Comparison of ENCODE assay signal across 1 cellular context in the genomic region with DNA sequence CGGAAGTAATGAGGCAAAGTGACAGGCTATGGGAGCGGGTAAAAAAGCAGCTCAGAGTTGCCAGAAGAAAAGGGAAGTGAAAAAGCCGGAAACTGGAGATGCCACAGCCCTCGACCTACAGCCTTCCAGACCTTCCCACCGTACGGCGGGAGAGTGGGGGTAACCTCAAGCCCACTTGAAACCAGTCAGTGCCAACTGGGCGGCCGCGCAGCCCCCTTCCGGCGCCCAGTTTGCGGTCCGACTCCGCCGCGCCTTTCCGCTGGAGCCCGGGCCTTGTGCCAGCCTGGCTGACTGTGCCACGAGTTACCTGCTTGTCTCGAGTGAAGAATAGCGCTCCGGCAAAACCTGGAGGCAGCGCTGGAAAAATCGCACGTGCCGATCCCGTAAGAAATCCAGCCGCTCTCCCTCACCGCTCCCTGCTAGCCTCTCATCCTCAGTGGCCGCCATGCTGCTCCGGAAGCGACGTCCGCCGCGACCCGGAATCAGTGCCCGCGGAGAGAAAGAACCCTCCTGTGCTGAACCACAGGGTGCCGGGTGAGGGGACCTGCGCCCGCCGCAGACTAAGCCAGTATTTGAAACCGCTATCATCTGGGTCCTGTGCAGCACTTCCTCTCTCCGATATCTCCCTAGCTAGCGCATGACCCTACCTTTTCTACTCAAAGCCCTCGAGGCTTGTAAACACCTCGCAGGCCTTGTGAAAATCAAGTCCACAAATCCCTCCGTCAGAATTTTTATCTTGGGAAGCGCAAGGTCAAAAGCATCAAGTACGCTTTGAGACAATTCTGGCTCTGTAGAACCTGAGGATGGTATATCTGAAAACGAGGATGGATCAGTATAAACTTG.
TF ChIP-seq lines count a peak whose summit lies in the region.

A gene (minus strand): TSS at position 473 of the 843 bp plus-strand sequence. CDS start 26 bp downstream, at position 447.

TF ChIP-seq in HepG2, 621 proteins besides CTCF, POLR2A, EP300 and RAD21 (continued from another document and continues in another):
- TF ChIP-seq, protein P1, sequence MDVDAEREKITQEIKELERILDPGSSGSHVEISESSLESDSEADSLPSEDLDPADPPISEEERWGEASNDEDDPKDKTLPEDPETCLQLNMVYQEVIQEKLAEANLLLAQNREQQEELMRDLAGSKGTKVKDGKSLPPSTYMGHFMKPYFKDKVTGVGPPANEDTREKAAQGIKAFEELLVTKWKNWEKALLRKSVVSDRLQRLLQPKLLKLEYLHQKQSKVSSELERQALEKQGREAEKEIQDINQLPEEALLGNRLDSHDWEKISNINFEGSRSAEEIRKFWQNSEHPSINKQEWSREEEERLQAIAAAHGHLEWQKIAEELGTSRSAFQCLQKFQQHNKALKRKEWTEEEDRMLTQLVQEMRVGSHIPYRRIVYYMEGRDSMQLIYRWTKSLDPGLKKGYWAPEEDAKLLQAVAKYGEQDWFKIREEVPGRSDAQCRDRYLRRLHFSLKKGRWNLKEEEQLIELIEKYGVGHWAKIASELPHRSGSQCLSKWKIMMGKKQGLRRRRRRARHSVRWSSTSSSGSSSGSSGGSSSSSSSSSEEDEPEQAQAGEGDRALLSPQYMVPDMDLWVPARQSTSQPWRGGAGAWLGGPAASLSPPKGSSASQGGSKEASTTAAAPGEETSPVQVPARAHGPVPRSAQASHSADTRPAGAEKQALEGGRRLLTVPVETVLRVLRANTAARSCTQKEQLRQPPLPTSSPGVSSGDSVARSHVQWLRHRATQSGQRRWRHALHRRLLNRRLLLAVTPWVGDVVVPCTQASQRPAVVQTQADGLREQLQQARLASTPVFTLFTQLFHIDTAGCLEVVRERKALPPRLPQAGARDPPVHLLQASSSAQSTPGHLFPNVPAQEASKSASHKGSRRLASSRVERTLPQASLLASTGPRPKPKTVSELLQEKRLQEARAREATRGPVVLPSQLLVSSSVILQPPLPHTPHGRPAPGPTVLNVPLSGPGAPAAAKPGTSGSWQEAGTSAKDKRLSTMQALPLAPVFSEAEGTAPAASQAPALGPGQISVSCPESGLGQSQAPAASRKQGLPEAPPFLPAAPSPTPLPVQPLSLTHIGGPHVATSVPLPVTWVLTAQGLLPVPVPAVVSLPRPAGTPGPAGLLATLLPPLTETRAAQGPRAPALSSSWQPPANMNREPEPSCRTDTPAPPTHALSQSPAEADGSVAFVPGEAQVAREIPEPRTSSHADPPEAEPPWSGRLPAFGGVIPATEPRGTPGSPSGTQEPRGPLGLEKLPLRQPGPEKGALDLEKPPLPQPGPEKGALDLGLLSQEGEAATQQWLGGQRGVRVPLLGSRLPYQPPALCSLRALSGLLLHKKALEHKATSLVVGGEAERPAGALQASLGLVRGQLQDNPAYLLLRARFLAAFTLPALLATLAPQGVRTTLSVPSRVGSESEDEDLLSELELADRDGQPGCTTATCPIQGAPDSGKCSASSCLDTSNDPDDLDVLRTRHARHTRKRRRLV (CRISPR knock-in tag; IDR thresholded peaks at IDR 0.05) = no peak
- TF ChIP-seq SP4 (CRISPR knock-in tag; IDR thresholded peaks at IDR 0.05) (no peak), ZNF644 (CRISPR knock-in tag; IDR thresholded peaks at IDR 0.05; ENCODE audit: low read depth) (0 out of 2 replicates have a peak, but pooled peaks have one; percentile 14), ZFYVE20 (CRISPR knock-in tag; IDR thresholded peaks at IDR 0.05; ENCODE audit: borderline replicate concordance, low read depth) (no peak), ZNF678 (CRISPR knock-in tag; IDR thresholded peaks at IDR 0.05) (no peak), RCOR2 (CRISPR knock-in tag; IDR thresholded peaks at IDR 0.05) (no peak), PITX1 (CRISPR knock-in tag; IDR thresholded peaks at IDR 0.05) (peak; percentile 65; the same call in 1 of the 2 replicates), RXRA (CRISPR knock-in tag; IDR thresholded peaks at IDR 0.05) (0 out of 2 replicates have a peak, but pooled peaks have one; percentile 67), NKX3-1 (CRISPR knock-in tag; IDR thresholded peaks at IDR 0.05) (no peak), ZNF589 (CRISPR knock-in tag; conservative IDR thresholded peaks at IDR 0.05) (no peak), ZKSCAN1 (IDR thresholded peaks at IDR 0.05; ENCODE audit: low read length) (no peak), HOXA3 (CRISPR knock-in tag; IDR thresholded peaks at IDR 0.05) (peak; percentile 92), YEATS4 (CRISPR knock-in tag; IDR thresholded peaks at IDR 0.05; ENCODE audit: borderline replicate concordance) (peak; percentile 77; the same call in 1 of the 2 replicates), STAG1 (CRISPR knock-in tag; IDR thresholded peaks at IDR 0.05) (no peak; the same call in 1 of the 2 replicates), ZNF792 (CRISPR knock-in tag; IDR thresholded peaks at IDR 0.05) (peak; percentile 57; the same call in 1 of the 2 replicates), PCBP2 (optimal IDR thresholded peaks at IDR 0.05; ENCODE audit: low read depth, low read length, poor library complexity, severe bottlenecking) (no peak), ZNF430 (CRISPR knock-in tag; IDR thresholded peaks at IDR 0.05) (peak; percentile 50; the same call in 1 of the 2 replicates), KDM2A (CRISPR knock-in tag; IDR thresholded peaks at IDR 0.05; ENCODE audit: borderline replicate concordance, low read depth) (peak; percentile 95), RORA (CRISPR knock-in tag; IDR thresholded peaks at IDR 0.05) (no peak), SP2 (CRISPR knock-in tag; IDR thresholded peaks at IDR 0.05) (no peak), HNF4G (IDR thresholded peaks at IDR 0.05; ENCODE audit: borderline replicate concordance, low read depth, low read length) (0 out of 2 replicates have a peak, but pooled peaks have one; percentile 23), HNF4G (CRISPR knock-in tag; IDR thresholded peaks at IDR 0.05; ENCODE audit: borderline replicate concordance, low read depth) (no peak), ZNF556 (CRISPR knock-in tag; IDR thresholded peaks at IDR 0.05; ENCODE audit: borderline replicate concordance) (peak; percentile 79; the same call in 1 of the 2 replicates), KLF16 (CRISPR knock-in tag; IDR thresholded peaks at IDR 0.05) (peak in 1 of 2 experiments; percentile 86; a peak in 2 of 4 replicates), HOXD1 (CRISPR knock-in tag; IDR thresholded peaks at IDR 0.05) (no peak), ZBTB42 (CRISPR knock-in tag; IDR thresholded peaks at IDR 0.05) (peak; percentile 83), JUNB (CRISPR knock-in tag; IDR thresholded peaks at IDR 0.05; ENCODE audit: borderline replicate concordance) (no peak), SRSF1 (optimal IDR thresholded peaks at IDR 0.05; ENCODE audit: low read depth, low read length) (peak; percentile 67), HDAC2 (CRISPR knock-in tag; IDR thresholded peaks at IDR 0.05) (no peak), ZNF878 (CRISPR knock-in tag; IDR thresholded peaks at IDR 0.05) (no peak), NFYB (CRISPR knock-in tag; IDR thresholded peaks at IDR 0.05) (no peak; the same call in 1 of the 2 replicates)
- TF ChIP-seq, protein P2, sequence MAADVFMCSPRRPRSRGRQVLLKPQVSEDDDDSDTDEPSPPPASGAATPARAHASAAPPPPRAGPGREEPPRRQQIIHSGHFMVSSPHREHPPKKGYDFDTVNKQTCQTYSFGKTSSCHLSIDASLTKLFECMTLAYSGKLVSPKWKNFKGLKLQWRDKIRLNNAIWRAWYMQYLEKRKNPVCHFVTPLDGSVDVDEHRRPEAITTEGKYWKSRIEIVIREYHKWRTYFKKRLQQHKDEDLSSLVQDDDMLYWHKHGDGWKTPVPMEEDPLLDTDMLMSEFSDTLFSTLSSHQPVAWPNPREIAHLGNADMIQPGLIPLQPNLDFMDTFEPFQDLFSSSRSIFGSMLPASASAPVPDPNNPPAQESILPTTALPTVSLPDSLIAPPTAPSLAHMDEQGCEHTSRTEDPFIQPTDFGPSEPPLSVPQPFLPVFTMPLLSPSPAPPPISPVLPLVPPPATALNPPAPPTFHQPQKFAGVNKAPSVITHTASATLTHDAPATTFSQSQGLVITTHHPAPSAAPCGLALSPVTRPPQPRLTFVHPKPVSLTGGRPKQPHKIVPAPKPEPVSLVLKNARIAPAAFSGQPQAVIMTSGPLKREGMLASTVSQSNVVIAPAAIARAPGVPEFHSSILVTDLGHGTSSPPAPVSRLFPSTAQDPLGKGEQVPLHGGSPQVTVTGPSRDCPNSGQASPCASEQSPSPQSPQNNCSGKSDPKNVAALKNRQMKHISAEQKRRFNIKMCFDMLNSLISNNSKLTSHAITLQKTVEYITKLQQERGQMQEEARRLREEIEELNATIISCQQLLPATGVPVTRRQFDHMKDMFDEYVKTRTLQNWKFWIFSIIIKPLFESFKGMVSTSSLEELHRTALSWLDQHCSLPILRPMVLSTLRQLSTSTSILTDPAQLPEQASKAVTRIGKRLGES (CRISPR knock-in tag; IDR thresholded peaks at IDR 0.05; ENCODE audit: borderline replicate concordance) = no peak
- TF ChIP-seq, protein P3, sequence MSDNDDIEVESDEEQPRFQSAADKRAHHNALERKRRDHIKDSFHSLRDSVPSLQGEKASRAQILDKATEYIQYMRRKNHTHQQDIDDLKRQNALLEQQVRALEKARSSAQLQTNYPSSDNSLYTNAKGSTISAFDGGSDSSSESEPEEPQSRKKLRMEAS (IDR thresholded peaks at IDR 0.05) = peak; percentile 69
- TF ChIP-seq, protein P4, sequence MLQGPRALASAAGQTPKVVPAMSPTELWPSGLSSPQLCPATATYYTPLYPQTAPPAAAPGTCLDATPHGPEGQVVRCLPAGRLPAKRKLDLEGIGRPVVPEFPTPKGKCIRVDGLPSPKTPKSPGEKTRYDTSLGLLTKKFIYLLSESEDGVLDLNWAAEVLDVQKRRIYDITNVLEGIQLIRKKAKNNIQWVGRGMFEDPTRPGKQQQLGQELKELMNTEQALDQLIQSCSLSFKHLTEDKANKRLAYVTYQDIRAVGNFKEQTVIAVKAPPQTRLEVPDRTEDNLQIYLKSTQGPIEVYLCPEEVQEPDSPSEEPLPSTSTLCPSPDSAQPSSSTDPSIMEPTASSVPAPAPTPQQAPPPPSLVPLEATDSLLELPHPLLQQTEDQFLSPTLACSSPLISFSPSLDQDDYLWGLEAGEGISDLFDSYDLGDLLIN (CRISPR knock-in tag; IDR thresholded peaks at IDR 0.05; ENCODE audit: borderline replicate concordance) = no peak
- TF ChIP-seq, protein P5, sequence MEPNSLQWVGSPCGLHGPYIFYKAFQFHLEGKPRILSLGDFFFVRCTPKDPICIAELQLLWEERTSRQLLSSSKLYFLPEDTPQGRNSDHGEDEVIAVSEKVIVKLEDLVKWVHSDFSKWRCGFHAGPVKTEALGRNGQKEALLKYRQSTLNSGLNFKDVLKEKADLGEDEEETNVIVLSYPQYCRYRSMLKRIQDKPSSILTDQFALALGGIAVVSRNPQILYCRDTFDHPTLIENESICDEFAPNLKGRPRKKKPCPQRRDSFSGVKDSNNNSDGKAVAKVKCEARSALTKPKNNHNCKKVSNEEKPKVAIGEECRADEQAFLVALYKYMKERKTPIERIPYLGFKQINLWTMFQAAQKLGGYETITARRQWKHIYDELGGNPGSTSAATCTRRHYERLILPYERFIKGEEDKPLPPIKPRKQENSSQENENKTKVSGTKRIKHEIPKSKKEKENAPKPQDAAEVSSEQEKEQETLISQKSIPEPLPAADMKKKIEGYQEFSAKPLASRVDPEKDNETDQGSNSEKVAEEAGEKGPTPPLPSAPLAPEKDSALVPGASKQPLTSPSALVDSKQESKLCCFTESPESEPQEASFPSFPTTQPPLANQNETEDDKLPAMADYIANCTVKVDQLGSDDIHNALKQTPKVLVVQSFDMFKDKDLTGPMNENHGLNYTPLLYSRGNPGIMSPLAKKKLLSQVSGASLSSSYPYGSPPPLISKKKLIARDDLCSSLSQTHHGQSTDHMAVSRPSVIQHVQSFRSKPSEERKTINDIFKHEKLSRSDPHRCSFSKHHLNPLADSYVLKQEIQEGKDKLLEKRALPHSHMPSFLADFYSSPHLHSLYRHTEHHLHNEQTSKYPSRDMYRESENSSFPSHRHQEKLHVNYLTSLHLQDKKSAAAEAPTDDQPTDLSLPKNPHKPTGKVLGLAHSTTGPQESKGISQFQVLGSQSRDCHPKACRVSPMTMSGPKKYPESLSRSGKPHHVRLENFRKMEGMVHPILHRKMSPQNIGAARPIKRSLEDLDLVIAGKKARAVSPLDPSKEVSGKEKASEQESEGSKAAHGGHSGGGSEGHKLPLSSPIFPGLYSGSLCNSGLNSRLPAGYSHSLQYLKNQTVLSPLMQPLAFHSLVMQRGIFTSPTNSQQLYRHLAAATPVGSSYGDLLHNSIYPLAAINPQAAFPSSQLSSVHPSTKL (CRISPR knock-in tag; IDR thresholded peaks at IDR 0.05) = peak; percentile 75
- TF ChIP-seq, protein P6, sequence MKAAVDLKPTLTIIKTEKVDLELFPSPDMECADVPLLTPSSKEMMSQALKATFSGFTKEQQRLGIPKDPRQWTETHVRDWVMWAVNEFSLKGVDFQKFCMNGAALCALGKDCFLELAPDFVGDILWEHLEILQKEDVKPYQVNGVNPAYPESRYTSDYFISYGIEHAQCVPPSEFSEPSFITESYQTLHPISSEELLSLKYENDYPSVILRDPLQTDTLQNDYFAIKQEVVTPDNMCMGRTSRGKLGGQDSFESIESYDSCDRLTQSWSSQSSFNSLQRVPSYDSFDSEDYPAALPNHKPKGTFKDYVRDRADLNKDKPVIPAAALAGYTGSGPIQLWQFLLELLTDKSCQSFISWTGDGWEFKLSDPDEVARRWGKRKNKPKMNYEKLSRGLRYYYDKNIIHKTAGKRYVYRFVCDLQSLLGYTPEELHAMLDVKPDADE (CRISPR knock-in tag; IDR thresholded peaks at IDR 0.05) = no peak
- TF ChIP-seq, protein P7, sequence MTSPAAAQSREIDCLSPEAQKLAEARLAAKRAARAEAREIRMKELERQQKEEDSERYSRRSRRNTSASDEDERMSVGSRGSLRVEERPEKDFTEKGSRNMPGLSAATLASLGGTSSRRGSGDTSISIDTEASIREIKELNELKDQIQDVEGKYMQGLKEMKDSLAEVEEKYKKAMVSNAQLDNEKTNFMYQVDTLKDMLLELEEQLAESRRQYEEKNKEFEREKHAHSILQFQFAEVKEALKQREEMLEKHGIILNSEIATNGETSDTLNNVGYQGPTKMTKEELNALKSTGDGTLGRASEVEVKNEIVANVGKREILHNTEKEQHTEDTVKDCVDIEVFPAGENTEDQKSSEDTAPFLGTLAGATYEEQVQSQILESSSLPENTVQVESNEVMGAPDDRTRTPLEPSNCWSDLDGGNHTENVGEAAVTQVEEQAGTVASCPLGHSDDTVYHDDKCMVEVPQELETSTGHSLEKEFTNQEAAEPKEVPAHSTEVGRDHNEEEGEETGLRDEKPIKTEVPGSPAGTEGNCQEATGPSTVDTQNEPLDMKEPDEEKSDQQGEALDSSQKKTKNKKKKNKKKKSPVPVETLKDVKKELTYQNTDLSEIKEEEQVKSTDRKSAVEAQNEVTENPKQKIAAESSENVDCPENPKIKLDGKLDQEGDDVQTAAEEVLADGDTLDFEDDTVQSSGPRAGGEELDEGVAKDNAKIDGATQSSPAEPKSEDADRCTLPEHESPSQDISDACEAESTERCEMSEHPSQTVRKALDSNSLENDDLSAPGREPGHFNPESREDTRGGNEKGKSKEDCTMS (CRISPR knock-in tag; conservative IDR thresholded peaks at IDR 0.05) = no peak
- TF ChIP-seq, protein P8, sequence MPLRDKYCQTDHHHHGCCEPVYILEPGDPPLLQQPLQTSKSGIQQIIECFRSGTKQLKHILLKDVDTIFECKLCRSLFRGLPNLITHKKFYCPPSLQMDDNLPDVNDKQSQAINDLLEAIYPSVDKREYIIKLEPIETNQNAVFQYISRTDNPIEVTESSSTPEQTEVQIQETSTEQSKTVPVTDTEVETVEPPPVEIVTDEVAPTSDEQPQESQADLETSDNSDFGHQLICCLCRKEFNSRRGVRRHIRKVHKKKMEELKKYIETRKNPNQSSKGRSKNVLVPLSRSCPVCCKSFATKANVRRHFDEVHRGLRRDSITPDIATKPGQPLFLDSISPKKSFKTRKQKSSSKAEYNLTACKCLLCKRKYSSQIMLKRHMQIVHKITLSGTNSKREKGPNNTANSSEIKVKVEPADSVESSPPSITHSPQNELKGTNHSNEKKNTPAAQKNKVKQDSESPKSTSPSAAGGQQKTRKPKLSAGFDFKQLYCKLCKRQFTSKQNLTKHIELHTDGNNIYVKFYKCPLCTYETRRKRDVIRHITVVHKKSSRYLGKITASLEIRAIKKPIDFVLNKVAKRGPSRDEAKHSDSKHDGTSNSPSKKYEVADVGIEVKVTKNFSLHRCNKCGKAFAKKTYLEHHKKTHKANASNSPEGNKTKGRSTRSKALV (CRISPR knock-in tag; IDR thresholded peaks at IDR 0.05) = 0 out of 2 replicates have a peak, but pooled peaks have one; percentile 23
